In genomic region chr9:83976372-83976771, GRCh38 we compare ENCODE assay signal across 15 cellular contexts. TPM values are rescaled to one million over a fixed set of nuclear protein-coding genes. Genes with fewer than 3 reads are reported as not detected.
DNase-seq lines count a peak whose midpoint lies in the region; ATAC-seq, FAIRE-seq and TF ChIP-seq lines count a peak whose summit lies in the region.
"Had no signal": no experiment of that assay in that cellular context is flagged by ENCODE, and none has a peak within 500 bp of the region (broad histone marks: within the 10 kb centered on the region; RNA-seq: fewer than 3 reads in every experiment).

No MANE protein-coding gene starts in this region.

- H4K20me1 ChIP-seq in K562 (replicated peaks; ENCODE audit: control insufficient read depth, insufficient read depth, low read length): peaks cover 24% of the 10 kb centered on the region
- H4K20me1 ChIP-seq in neural cell (ENCODE audit: insufficient read depth): peaks cover 61% of the 10 kb centered on the region

- TF ChIP-seq CTCF in HFF-Myc (IDR thresholded peaks at IDR 0.05; ENCODE audit: low read depth, low read length, missing control alignments): no peak
- no peak for TF ChIP-seq CTCF in K562 (IDR thresholded peaks at IDR 0.05 in 2 of 3, conservative IDR thresholded peaks at IDR 0.05 in 1 of 3; ENCODE audit: insufficient read depth in 2 of 3, low read depth in 1 of 3, low read length in 3 of 3)
- TF ChIP-seq CTCF in neural cell (IDR thresholded peaks at IDR 0.05; ENCODE audit: poor library complexity, severe bottlenecking): no peak

- peaks cover 79% of the 10 kb centered on the region for H3K36me3 ChIP-seq in K562 (ENCODE audit: control insufficient read depth, insufficient read depth, low read length)
- peaks cover 26% of the 10 kb centered on the region for H3K36me3 ChIP-seq in neural cell (ENCODE audit: insufficient read depth, low read length)
- peaks cover 61% of the 10 kb centered on the region for H3K36me3 ChIP-seq in effector memory CD4-positive, alpha-beta T cell (ENCODE audit: control insufficient read depth, insufficient read depth, low read length)

- FAIRE-seq in K562 (lab: Jason Lieb, UNC): no peak
- FAIRE-seq: endometrium had no signal

- CTCF ChIA-PET in K562 (lab: Yijun Ruan, JAX; ENCODE audit: low intra/inter-chr PET ratio): no interaction called here

- DNase-seq in activated CD4-positive, alpha-beta T cell treated with anti-CD3 and anti-CD28 coated beads, Interleukin-2, amount 10 ng/mL, durations not matched to agents 24 days and 14 days: no peak
- DNase-seq in activated CD4-positive, alpha-beta T cell treated with anti-CD3 and anti-CD28 coated beads, Interleukin-2, amount 50 U/mL, for 4 hours: no peak
- DNase-seq in HFF-Myc (ENCODE audit: extremely low read depth, low read depth) (no peak), K562 (ENCODE audit: extremely low read depth in 1 of 4, low spot score in 3 of 4) (no peak), GM19238 (ENCODE audit: insufficient read length, low spot score) (no peak), foreskin melanocyte (no peak)
- no peak for DNase-seq in effector memory CD4-positive, alpha-beta T cell
- DNase-seq: DMS79, hypothalamus, NCI-H2227 treated with DMSO at 0.1 percent for 48 hours, T1000 had no signal

- H3K27ac Mint-ChIP-seq in activated CD4-positive, alpha-beta T cell treated with anti-CD3 and anti-CD28 coated beads, Interleukin-2, amount 10 ng/mL, durations not matched to agents 24 days and 14 days: no peak overlapping the region

- H3K4me3 ChIP-seq in HFF-Myc (replicated peaks; ENCODE audit: low read depth, low read length) (peak overlapping the region; percentile 77), K562 (no peak overlapping the region), neural cell (ENCODE audit: low read length) (peak overlapping the region; percentile 85)
- H3K4me3 ChIP-seq in effector memory CD4-positive, alpha-beta T cell (ENCODE audit: insufficient read depth, low read depth, low read length, poor library complexity, severe bottlenecking): no peak overlapping the region

- H3K4me1 Mint-ChIP-seq in activated CD4-positive, alpha-beta T cell treated with anti-CD3 and anti-CD28 coated beads, Interleukin-2, amount 10 ng/mL, durations not matched to agents 24 days and 14 days: peaks cover 38% of the 10 kb centered on the region

- TF ChIP-seq EP300 in K562 (IDR thresholded peaks at IDR 0.05; ENCODE audit: low read length): no peak
- TF ChIP-seq EP300 in neural cell (conservative IDR thresholded peaks at IDR 0.05; ENCODE audit: poor library complexity, severe bottlenecking): no peak

- H3K4me2 ChIP-seq in K562 (ENCODE audit: insufficient read depth, low read length) (no peak overlapping the region), neural cell (ENCODE audit: low read length) (peak overlapping the region; percentile 32)

- in situ Hi-C loops in K562 (cut with MboI): no loop called here

- H3K27me3 ChIP-seq in K562 (ENCODE audit: control insufficient read depth in 2 of 2, insufficient read depth in 2 of 2, low read length in 2 of 2): no peaks in the 10 kb centered on the region
- H3K27me3 ChIP-seq in neural cell (ENCODE audit: insufficient read depth, low read depth, low read length): no peaks in the 10 kb centered on the region
- no peaks in the 10 kb centered on the region for H3K27me3 ChIP-seq in effector memory CD4-positive, alpha-beta T cell (replicated peaks; ENCODE audit: control insufficient read depth, insufficient read depth, low read length, poor library complexity, severe bottlenecking)

- H3K36me3 Mint-ChIP-seq in activated CD4-positive, alpha-beta T cell treated with anti-CD3 and anti-CD28 coated beads, Interleukin-2, amount 10 ng/mL, durations not matched to agents 24 days and 14 days (ENCODE audit: low read depth): peaks cover 83% of the 10 kb centered on the region

- no peaks in the 10 kb centered on the region for H3K9me1 ChIP-seq in K562 (ENCODE audit: control insufficient read depth, insufficient read depth, low read length)

- H3K9me3 Mint-ChIP-seq in activated CD4-positive, alpha-beta T cell treated with anti-CD3 and anti-CD28 coated beads, Interleukin-2, amount 10 ng/mL, durations not matched to agents 24 days and 14 days: no peaks in the 10 kb centered on the region

- H3K9me3 ChIP-seq in K562 (replicated peaks; ENCODE audit: control insufficient read depth, insufficient read depth, low read depth, low read length): no peaks in the 10 kb centered on the region
- no peaks in the 10 kb centered on the region for H3K9me3 ChIP-seq in neural cell (ENCODE audit: low read length)
- H3K9me3 ChIP-seq in effector memory CD4-positive, alpha-beta T cell (ENCODE audit: control insufficient read depth, low read length): no peaks in the 10 kb centered on the region

- H3K9me2 ChIP-seq in neural cell (ENCODE audit: insufficient read depth, low read length): no peaks in the 10 kb centered on the region

- peak overlapping the region; percentile 94 for H3K4me3 Mint-ChIP-seq in activated CD4-positive, alpha-beta T cell treated with anti-CD3 and anti-CD28 coated beads, Interleukin-2, amount 10 ng/mL, durations not matched to agents 24 days and 14 days

- peaks cover 4% of the 10 kb centered on the region for H3F3A ChIP-seq in neural cell (ENCODE audit: insufficient read depth, low read length, poor library complexity, severe bottlenecking)

- no peak for TF ChIP-seq RAD21 in K562 (CRISPR knock-in tag; conservative IDR thresholded peaks at IDR 0.05 in 1 of 2, IDR thresholded peaks at IDR 0.05 in 1 of 2)
- TF ChIP-seq RAD21 in neural cell (conservative IDR thresholded peaks at IDR 0.05): no peak

- WGBS in K562 (ENCODE audit: insufficient coverage, low coverage, missing lambda C conversion rate): 92% methylated on average over 2 of the region's 2 CpGs

- H3K79me2 ChIP-seq in K562 (ENCODE audit: control insufficient read depth, insufficient read depth, low read length) (peaks cover 91% of the 10 kb centered on the region), neural cell (replicated peaks; ENCODE audit: insufficient read depth, low read length) (peaks cover 78% of the 10 kb centered on the region)

- H3K27ac ChIP-seq in K562 (ENCODE audit: extremely low read depth, low read depth, low read length) (no peak overlapping the region), neural cell (ENCODE audit: low read length) (no peak overlapping the region)
- H3K27ac ChIP-seq in effector memory CD4-positive, alpha-beta T cell (ENCODE audit: insufficient read depth, low read length, poor library complexity, severe bottlenecking): no peak overlapping the region
- H3K27ac ChIP-seq: parathyroid adenoma had no signal

- H3K9ac ChIP-seq in K562 (ENCODE audit: insufficient read depth in 1 of 2, low read depth in 2 of 2, low read length in 2 of 2) (no peak overlapping the region), neural cell (ENCODE audit: low read length) (no peak overlapping the region)
- H3K9ac ChIP-seq: parathyroid adenoma had no signal

- ATAC-seq in K562: no peak
- ATAC-seq: Panc1 had no signal

- no peaks in the 10 kb centered on the region for H3K4me1 ChIP-seq in K562 (replicated peaks in 1 of 2; ENCODE audit: control insufficient read depth in 2 of 2, insufficient read depth in 2 of 2, low read length in 2 of 2)
- H3K4me1 ChIP-seq in effector memory CD4-positive, alpha-beta T cell (ENCODE audit: control insufficient read depth, insufficient read depth, low read length, poor library complexity, severe bottlenecking): peaks cover 33% of the 10 kb centered on the region

- intact Hi-C loops in activated CD4-positive, alpha-beta T cell treated with anti-CD3 and anti-CD28 coated beads, Interleukin-2, amount 10 ng/mL, durations not matched to agents 24 days and 14 days (cut with micrococcal nuclease): loop anchor here (5.0 kb wide), 1 partner anchor 341 kb away; no protein-coding TSS in a partner anchor
- intact Hi-C loops in K562 (cut with micrococcal nuclease): no loop called here

- no peak for TF ChIP-seq POLR2A in K562 (conservative IDR thresholded peaks at IDR 0.05)

- POLR2A ChIA-PET in K562 (lab: Yijun Ruan, JAX): interaction anchor here (0.9 to 2.7 kb wide), 3 partner anchors 9 to 15 kb away, joined by 3 to 11 read pairs (median 10); no protein-coding TSS in a partner anchor

- no TSS peak for BruUV-seq in K562 (replicated peaks; lab: Mats Ljungman, UMichigan)

- no peaks in the 10 kb centered on the region for H3K27me3 Mint-ChIP-seq in activated CD4-positive, alpha-beta T cell treated with anti-CD3 and anti-CD28 coated beads, Interleukin-2, amount 10 ng/mL, durations not matched to agents 24 days and 14 days

- H2AFZ ChIP-seq in K562 (ENCODE audit: low read depth, low read length) (no peak overlapping the region), neural cell (ENCODE audit: low read depth, low read length) (no peak overlapping the region)
- H2AFZ ChIP-seq: parathyroid adenoma had no signal

RNA-seq across cellular contexts. Expression of gene HNRNPK, which starts 3.6 kb away (rescaled TPM):
- 892 and 897 TPM in 2 replicates for total RNA-seq in activated CD4-positive, alpha-beta T cell treated with anti-CD3 and anti-CD28 coated beads, Interleukin-2, amount 10 ng/mL, durations not matched to agents 24 days and 14 days
- 356 and 598 TPM in 2 replicates for total RNA-seq in K562 (2011; cell fraction: chromatin; rRNA removed; ENCODE audit: low replicate concordance)
- 228 and 233 TPM in 2 replicates for total RNA-seq in K562 (2011; cell fraction: nucleolus; rRNA removed)
- 308 and 408 TPM in 2 replicates for total RNA-seq in K562 (2011; cell fraction: nucleoplasm; rRNA removed)
- total RNA-seq in K562 (2014; rRNA removed) (618 and 644 TPM in 2 replicates), K562 (2014; rRNA removed; fragmentation: Illumina TruSeq; extraction: Trizol) (459 and 532 TPM in 2 replicates), K562 (2015; rRNA removed; fragmentation: Illumina TruSeq; extraction: Trizol) (625 and 667 TPM in 2 replicates), K562 (2021) (505 and 531 TPM in 2 replicates)
- polyA plus RNA-seq in K562 (2011; rRNA removed) (462 and 670 TPM in 2 replicates), K562 (2014; fragmentation: Illumina TruSeq; extraction: Trizol) (718 and 883 TPM in 2 replicates), K562 (2014; fragmentation: Nextera tagmentation; extraction: Ambion mirVana) (100 to 1,000 TPM; 224 to 434 TPM), K562 (2014; rRNA removed) (740 and 789 TPM in 2 replicates), neural cell (1,053 and 1,061 TPM in 2 replicates)
- 427 and 490 TPM in 2 replicates for polyA plus RNA-seq in K562 (2011; cell fraction: cytosol; rRNA removed)
- polyA plus RNA-seq in K562 (2011; cell fraction: nucleus; rRNA removed): 679 and 733 TPM in 2 replicates
- polyA plus RNA-seq in K562 (2012): 428 and 630 TPM in 2 replicates
- polyA minus RNA-seq in K562 (2011; rRNA and poly(A)+ RNA removed): 665 and 715 TPM in 2 replicates
- polyA minus RNA-seq in K562 (2011; cell fraction: cytosol; rRNA and poly(A)+ RNA removed): 333 and 409 TPM in 2 replicates
- polyA minus RNA-seq in K562 (2011; cell fraction: nucleus; rRNA and poly(A)+ RNA removed): 447 and 633 TPM in 2 replicates
- 1,004 and 1,065 TPM in 2 replicates for polyA minus RNA-seq in neural cell

RNA-seq across cellular contexts. Expression of gene RMI1, which starts 4.2 kb away (rescaled TPM):
- 28.9 and 29.3 TPM in 2 replicates for total RNA-seq in activated CD4-positive, alpha-beta T cell treated with anti-CD3 and anti-CD28 coated beads, Interleukin-2, amount 10 ng/mL, durations not matched to agents 24 days and 14 days
- 1.7 and 14.3 TPM in 2 replicates for total RNA-seq in K562 (2011; cell fraction: chromatin; rRNA removed; ENCODE audit: low replicate concordance)
- 1.2 and 2.0 TPM in 2 replicates for total RNA-seq in K562 (2011; cell fraction: nucleolus; rRNA removed)
- 3.2 and 4.4 TPM in 2 replicates for total RNA-seq in K562 (2011; cell fraction: nucleoplasm; rRNA removed)
- 3.0 and 3.2 TPM in 2 replicates for total RNA-seq in K562 (2014; rRNA removed)
- total RNA-seq in K562 (2014; rRNA removed; fragmentation: Illumina TruSeq; extraction: Trizol): 16.7 and 19.3 TPM in 2 replicates
- 14.2 and 16.3 TPM in 2 replicates for total RNA-seq in K562 (2015; rRNA removed; fragmentation: Illumina TruSeq; extraction: Trizol)
- 14.6 and 15.7 TPM in 2 replicates for total RNA-seq in K562 (2021)
- 3.0 and 4.7 TPM in 2 replicates for polyA plus RNA-seq in K562 (2011; rRNA removed)
- polyA plus RNA-seq in K562 (2011; cell fraction: cytosol; rRNA removed): 0.66 and 2.2 TPM in 2 replicates
- polyA plus RNA-seq in K562 (2011; cell fraction: nucleus; rRNA removed): 1.6 and 2.4 TPM in 2 replicates
- polyA plus RNA-seq in K562 (2012): 7.4 and 8.8 TPM in 2 replicates
- 17.4 and 17.5 TPM in 2 replicates for polyA plus RNA-seq in K562 (2014; fragmentation: Illumina TruSeq; extraction: Trizol)
- polyA plus RNA-seq in K562 (2014; fragmentation: Nextera tagmentation; extraction: Ambion mirVana): 10 to 100 TPM in 1 of 2 experiments, 1 to 10 TPM in 1; 7.7 to 10.6 TPM
- polyA plus RNA-seq in K562 (2014; rRNA removed): 6.0 and 6.9 TPM in 2 replicates
- 12.6 and 15.3 TPM in 2 replicates for polyA minus RNA-seq in K562 (2011; rRNA and poly(A)+ RNA removed)
- 6.6 and 9.7 TPM in 2 replicates for polyA minus RNA-seq in K562 (2011; cell fraction: cytosol; rRNA and poly(A)+ RNA removed)
- polyA minus RNA-seq in K562 (2011; cell fraction: nucleus; rRNA and poly(A)+ RNA removed): 1.5 and 2.4 TPM in 2 replicates
- polyA plus RNA-seq in neural cell: 12.9 and 13.1 TPM in 2 replicates
- polyA minus RNA-seq in neural cell: 24.3 and 38.8 TPM in 2 replicates

RNA-seq across cellular contexts. Expression of gene KIF27, which starts 55.1 kb away (rescaled TPM):
- total RNA-seq in activated CD4-positive, alpha-beta T cell treated with anti-CD3 and anti-CD28 coated beads, Interleukin-2, amount 10 ng/mL, durations not matched to agents 24 days and 14 days: 2.4 and 2.7 TPM in 2 replicates
- 1.5 and 5.2 TPM in 2 replicates for total RNA-seq in K562 (2011; cell fraction: chromatin; rRNA removed; ENCODE audit: low replicate concordance)
- 0.67 and 0.79 TPM in 2 replicates for total RNA-seq in K562 (2011; cell fraction: nucleolus; rRNA removed)
- 1.7 and 3.6 TPM in 2 replicates for total RNA-seq in K562 (2011; cell fraction: nucleoplasm; rRNA removed)
- total RNA-seq in K562 (2014; rRNA removed) (0.54 and 0.90 TPM in 2 replicates), K562 (2014; rRNA removed; fragmentation: Illumina TruSeq; extraction: Trizol) (1.9 and 2.4 TPM in 2 replicates), K562 (2015; rRNA removed; fragmentation: Illumina TruSeq; extraction: Trizol) (2.0 and 2.1 TPM in 2 replicates), K562 (2021) (0.85 and 0.98 TPM in 2 replicates)
- polyA plus RNA-seq in K562 (2011; rRNA removed) (1.2 and 1.6 TPM in 2 replicates), K562 (2014; fragmentation: Illumina TruSeq; extraction: Trizol) (0.53 and 1.1 TPM in 2 replicates), K562 (2014; fragmentation: Nextera tagmentation; extraction: Ambion mirVana) (under 1 TPM; 0.32 to 0.50 TPM), K562 (2014; rRNA removed) (0.31 and 0.85 TPM in 2 replicates), neural cell (7.1 and 8.8 TPM in 2 replicates)
- polyA plus RNA-seq in K562 (2011; cell fraction: cytosol; rRNA removed): 0.07 and 0.34 TPM in 2 replicates
- polyA plus RNA-seq in K562 (2011; cell fraction: nucleus; rRNA removed): 1.3 TPM in 2 replicates
- polyA plus RNA-seq in K562 (2012): 0.66 and 1.1 TPM in 2 replicates
- polyA minus RNA-seq in K562 (2011; rRNA and poly(A)+ RNA removed): 3.6 and 5.1 TPM in 2 replicates
- polyA minus RNA-seq in K562 (2011; cell fraction: cytosol; rRNA and poly(A)+ RNA removed): 0.46 and 1.2 TPM in 2 replicates
- 2.3 and 3.8 TPM in 2 replicates for polyA minus RNA-seq in K562 (2011; cell fraction: nucleus; rRNA and poly(A)+ RNA removed)
- polyA minus RNA-seq in neural cell: 25.1 and 30.8 TPM in 2 replicates

Comparison
In these comparisons a context has a peak if more than half of its experiments do, and no peak if none do; other contexts are left out.
1. H3K4me3 ChIP-seq: peak in HFF-Myc (single experiment) and neural cell (single experiment); none in K562 (single experiment) and effector memory CD4-positive, alpha-beta T cell (single experiment).